Comparison of ENCODE assay signal across 18 cellular contexts in the genomic region with DNA sequence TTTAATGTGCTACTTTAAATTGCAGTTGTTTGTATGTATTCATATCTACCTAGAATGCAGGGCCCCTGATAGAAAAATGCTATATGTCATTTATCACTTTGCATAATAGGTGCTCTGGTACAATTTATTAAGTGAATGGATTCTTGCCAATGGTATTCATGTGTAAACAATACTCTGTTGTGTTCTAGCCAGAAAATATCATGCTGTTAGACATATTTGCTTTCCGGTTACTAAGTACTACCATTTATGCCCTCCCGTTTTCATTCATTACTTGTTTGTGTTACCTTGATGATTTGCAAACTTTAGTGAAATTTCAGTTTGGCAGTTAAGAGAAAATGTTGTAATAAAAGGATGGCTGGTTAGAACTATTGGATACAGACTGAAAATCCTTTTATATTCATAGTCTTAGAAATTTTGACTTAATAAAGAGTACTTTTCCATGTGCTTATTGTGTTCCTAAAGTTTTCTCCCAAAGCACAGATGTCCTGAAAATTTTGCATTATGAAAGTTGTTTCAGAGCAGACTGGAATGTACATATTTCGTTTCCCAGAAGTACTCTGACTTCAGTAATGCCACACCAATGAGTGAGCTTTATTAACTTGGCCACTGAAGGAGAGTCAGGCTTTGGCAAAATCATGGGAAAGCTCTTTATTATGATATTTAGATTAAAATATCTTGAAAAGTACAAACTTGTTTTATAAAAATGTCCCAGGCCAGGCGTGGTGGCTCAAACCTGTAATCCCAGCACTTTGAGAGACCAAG. TPM values are rescaled to one million over a fixed set of nuclear protein-coding genes. Genes with fewer than 3 reads are reported as not detected.
DNase-seq lines count a peak whose midpoint lies in the region; ATAC-seq and TF ChIP-seq lines count a peak whose summit lies in the region.
"Had no signal": no experiment of that assay in that cellular context is flagged by ENCODE, and none has a peak within 500 bp of the region (broad histone marks: within the 10 kb centered on the region; RNA-seq: fewer than 3 reads in every experiment).

No MANE protein-coding gene starts in this region.

- no peak overlapping the region for H3K9ac ChIP-seq in smooth muscle cell (ENCODE audit: low read depth)
- H3K9ac ChIP-seq: GM23248 had no signal

- DNase-seq in NCI-H2196 (lab: John Stamatoyannopoulos, UW; ENCODE audit: unreplicated experiment) = peak; percentile 44
- no peak for DNase-seq in NCI-H2196 treated with DMSO at 0.1 percent for 48 hours (lab: John Stamatoyannopoulos, UW; ENCODE audit: unreplicated experiment)
- peak; percentile 45 for DNase-seq in NCI-H526 treated with DMSO at 0.1 percent for 48 hours (lab: John Stamatoyannopoulos, UW)
- DNase-seq in dedifferentiated amniotic fluid mesenchymal stem cell (ENCODE audit: extremely low spot score) = peak; percentile 30
- no peak for DNase-seq in left ventricle myocardium inferior
- no peak for DNase-seq in aorta
- DNase-seq in smooth muscle cell (lab: John Stamatoyannopoulos, UW; ENCODE audit: unreplicated experiment) = no peak
- DNase-seq: activated CD4-positive, alpha-beta T cell treated with anti-CD3 and anti-CD28 coated beads for 4 hours; activated naive CD4-positive, alpha-beta T cell treated with Interleukin-2 at 50 U/mL for 16 hours; CD8-positive, alpha-beta T cell; GM23248; left ventricle myocardium superior; NCI-H1436 treated with DMSO at 0.1 percent for 48 hours; stimulated activated CD4-positive, alpha-beta T cell treated with anti-CD3 and anti-CD28 coated beads, Interleukin-1b, Interleukin-23, amount 100 ng/mL, for 48 hours; stomach had no signal

- ATAC-seq in GM21447 (IDR thresholded peaks at IDR 0.05; ENCODE audit: unreplicated experiment) (no peak), aorta (ENCODE audit: low FRiP score) (no peak)
- ATAC-seq: CD8-positive, alpha-beta T cell; left ventricle myocardium superior had no signal

- H3K79me2 ChIP-seq in smooth muscle cell (ENCODE audit: low read depth) = no peaks in the 10 kb centered on the region

- H2AFZ ChIP-seq in smooth muscle cell (ENCODE audit: low read depth) = no peak overlapping the region
- H2AFZ ChIP-seq: GM23248 had no signal

- peaks cover 14% of the 10 kb centered on the region for H3K4me1 ChIP-seq in left ventricle myocardium inferior
- no peaks in the 10 kb centered on the region for H3K4me1 ChIP-seq in aorta (ENCODE audit: control insufficient read depth in 1 of 2, insufficient read depth in 2 of 2, low read length in 2 of 2)
- no peaks in the 10 kb centered on the region for H3K4me1 ChIP-seq in smooth muscle cell (ENCODE audit: low read depth)
- H3K4me1 ChIP-seq: right atrium auricular region had no signal

- H3F3A ChIP-seq in smooth muscle cell (ENCODE audit: low read depth) = no peaks in the 10 kb centered on the region

- H3K36me3 ChIP-seq in left ventricle myocardium inferior = peaks cover 51% of the 10 kb centered on the region
- H3K36me3 ChIP-seq in aorta (ENCODE audit: control insufficient read depth in 1 of 2, insufficient read depth in 2 of 2, low read length in 1 of 2) = peaks cover 2 to 5% of the 10 kb centered on the region in 2 donors
- peaks cover 4% of the 10 kb centered on the region for H3K36me3 ChIP-seq in smooth muscle cell (ENCODE audit: low read depth)

- H3K4me2 ChIP-seq in smooth muscle cell = no peak overlapping the region

- WGBS in aorta, 2 donors = 16 to 23% methylated on average over 4 of the region's 4 CpGs
- 94% methylated on average over 4 of the region's 4 CpGs for WGBS in smooth muscle cell (ENCODE audit: low lambda C conversion rate)

- H3K27me3 ChIP-seq in left ventricle myocardium inferior (ENCODE audit: low read depth) = no peaks in the 10 kb centered on the region
- no peaks in the 10 kb centered on the region for H3K27me3 ChIP-seq in aorta (ENCODE audit: control insufficient read depth in 1 of 2, insufficient read depth in 2 of 2, low read length in 1 of 2)
- no peaks in the 10 kb centered on the region for H3K27me3 ChIP-seq in smooth muscle cell (ENCODE audit: low read depth)
- H3K27me3 ChIP-seq: neutrophil, right atrium auricular region, stomach had no signal

- TF ChIP-seq CTCF in left ventricle myocardium inferior (IDR thresholded peaks at IDR 0.05; ENCODE audit: borderline replicate concordance) = no peak
- no peak for TF ChIP-seq CTCF in smooth muscle cell (IDR thresholded peaks at IDR 0.05; ENCODE audit: borderline replicate concordance, insufficient read depth, poor library complexity, severe bottlenecking)

- H3K9me3 ChIP-seq in left ventricle myocardium inferior (replicated peaks) (no peaks in the 10 kb centered on the region), aorta (ENCODE audit: control insufficient read depth, low read length) (no peaks in the 10 kb centered on the region), smooth muscle cell (replicated peaks; ENCODE audit: low read depth) (no peaks in the 10 kb centered on the region)
- H3K9me3 ChIP-seq: neutrophil, right atrium auricular region, stomach had no signal

- no peaks in the 10 kb centered on the region for H4K20me1 ChIP-seq in smooth muscle cell (ENCODE audit: low read depth)

- H3K4me3 ChIP-seq in left ventricle myocardium inferior (no peak overlapping the region), aorta (ENCODE audit: low read length in 2 of 2) (no peak overlapping the region), smooth muscle cell (no peak overlapping the region)
- H3K4me3 ChIP-seq: GM23248, right atrium auricular region, stomach had no signal

- intact Hi-C loops in left ventricle myocardium inferior (cut with micrococcal nuclease) = no loop called here
- intact Hi-C loops in aorta (cut with DNase I) = no loop called here

- H3K27ac ChIP-seq in left ventricle myocardium inferior (replicated peaks) (no peak overlapping the region), aorta (ENCODE audit: low read depth in 1 of 2, low read length in 2 of 2) (no peak overlapping the region), smooth muscle cell (ENCODE audit: low read depth) (no peak overlapping the region)
- H3K27ac ChIP-seq: GM23248, neutrophil, right atrium auricular region had no signal

RNA-seq across cellular contexts. Expression of a gene that starts 31.5 kb away (rescaled TPM):
- 23.9 TPM for total RNA-seq in left ventricle myocardium inferior
- total RNA-seq in aorta = 10 to 100 TPM; 17.2 to 21.9 TPM
- 10 to 100 TPM; 14.9 to 16.6 TPM for polyA plus RNA-seq in aorta
- 29.0 and 34.5 TPM in 2 replicates for total RNA-seq in smooth muscle cell
- polyA plus RNA-seq in smooth muscle cell = 30.5 and 33.8 TPM in 2 replicates

RNA-seq across cellular contexts. Expression of a gene that starts 54.8 kb away (rescaled TPM):
- total RNA-seq in left ventricle myocardium inferior (102 TPM), aorta (10 to 100 TPM; 43.0 to 46.6 TPM), smooth muscle cell (52.3 and 90.2 TPM in 2 replicates)
- polyA plus RNA-seq in aorta (10 to 100 TPM; 38.5 to 76.9 TPM), smooth muscle cell (88.5 and 102 TPM in 2 replicates)

Comparison
In these comparisons a context has a peak if more than half of its experiments do, and no peak if none do; other contexts are left out.
1. DNase-seq: peak in NCI-H2196 (single experiment), NCI-H526 treated with DMSO at 0.1 percent for 48 hours (single experiment) and dedifferentiated amniotic fluid mesenchymal stem cell (single experiment); none in NCI-H2196 treated with DMSO at 0.1 percent for 48 hours (single experiment), left ventricle myocardium inferior (single experiment), aorta (0 of 2) and smooth muscle cell (single experiment).